Comparison of ENCODE assay signal across 18 cellular contexts in genomic region chrX:53244610-53245009, GRCh38. TPM values are rescaled to one million over a fixed set of nuclear protein-coding genes. Genes with fewer than 3 reads are reported as not detected.
A peak's percentile ranks its signal among the peaks of the same experiment; 100 is the strongest.
DNase-seq lines count a peak whose midpoint lies in the region; ATAC-seq and TF ChIP-seq lines count a peak whose summit lies in the region.
"Had no signal": no experiment of that assay in that cellular context is flagged by ENCODE, and none has a peak within 500 bp of the region (broad histone marks: within the 10 kb centered on the region; RNA-seq: fewer than 3 reads in every experiment).

No MANE protein-coding gene starts in this region.

- H2BK12ac ChIP-seq in neuronal stem cell (ENCODE audit: low read length): no peak overlapping the region

- H3K27ac ChIP-seq in DND-41 (ENCODE audit: low read length): no peak overlapping the region
- no peak overlapping the region for H3K27ac ChIP-seq in MM.1S (ENCODE audit: low read length)
- H3K27ac ChIP-seq in neuronal stem cell (replicated peaks; ENCODE audit: low read length): no peak overlapping the region
- H3K27ac ChIP-seq: left lung, SK-N-MC, skin epidermis, VCaP had no signal

- H3K36me3 ChIP-seq in DND-41 (ENCODE audit: insufficient read depth, low read length) (no peaks in the 10 kb centered on the region), MM.1S (replicated peaks; ENCODE audit: insufficient read depth, low read length) (no peaks in the 10 kb centered on the region), neuronal stem cell (replicated peaks in 1 of 2; ENCODE audit: control insufficient read depth in 2 of 2, insufficient read depth in 2 of 2, low read length in 2 of 2) (no peaks in the 10 kb centered on the region)
- H3K36me3 ChIP-seq: left lung had no signal

- no peak overlapping the region for H3K4ac ChIP-seq in neuronal stem cell (ENCODE audit: low read length)

- H2AK5ac ChIP-seq in neuronal stem cell (ENCODE audit: low read depth, low read length): no peak overlapping the region

- H3K9me3 ChIP-seq in DND-41 (ENCODE audit: insufficient read depth, low read length, severe bottlenecking) (no peaks in the 10 kb centered on the region), MM.1S (replicated peaks; ENCODE audit: insufficient read depth, low read length) (no peaks in the 10 kb centered on the region), neuronal stem cell (replicated peaks in 1 of 2; ENCODE audit: control insufficient read depth in 2 of 2, insufficient read depth in 1 of 2, low read depth in 1 of 2, low read length in 2 of 2) (no peaks in the 10 kb centered on the region)
- H3K9me3 ChIP-seq: Caco-2, left lung had no signal

- H3K4me2 ChIP-seq in DND-41 (ENCODE audit: insufficient read depth, low read length): no peak overlapping the region
- no peak overlapping the region for H3K4me2 ChIP-seq in MM.1S (ENCODE audit: low read depth, low read length)
- no peak overlapping the region for H3K4me2 ChIP-seq in neuronal stem cell (ENCODE audit: insufficient read depth, low read length, poor library complexity, severe bottlenecking)

- H3K4me1 ChIP-seq in DND-41 (ENCODE audit: insufficient read depth, low read length) (no peaks in the 10 kb centered on the region), MM.1S (ENCODE audit: low read length) (no peaks in the 10 kb centered on the region), neuronal stem cell (ENCODE audit: control insufficient read depth in 2 of 2, insufficient read depth in 1 of 2, low read depth in 1 of 2, low read length in 2 of 2) (no peaks in the 10 kb centered on the region)
- H3K4me1 ChIP-seq: Caco-2, left lung had no signal

- H3K27me3 Mint-ChIP-seq in osteocyte (ENCODE audit: unreplicated experiment): no peaks in the 10 kb centered on the region
- H3K27me3 Mint-ChIP-seq in nephron progenitor cell (ENCODE audit: low read depth, poor library complexity): no peaks in the 10 kb centered on the region
- H3K27me3 Mint-ChIP-seq: stimulated activated naive CD8-positive, alpha-beta T cell treated with anti-CD3 and anti-CD28 coated beads, Interleukin-15, amount 100 ng/mL, for 72 hours had no signal

- H3K79me2 ChIP-seq in DND-41 (ENCODE audit: insufficient read depth, low read length): no peaks in the 10 kb centered on the region
- H3K79me2 ChIP-seq in MM.1S (ENCODE audit: low read length): no peaks in the 10 kb centered on the region

- H4K20me1 ChIP-seq in DND-41 (ENCODE audit: insufficient read depth, low read length) (no peaks in the 10 kb centered on the region), MM.1S (ENCODE audit: insufficient read depth, low read length) (no peaks in the 10 kb centered on the region)

- no peaks in the 10 kb centered on the region for H3K79me1 ChIP-seq in neuronal stem cell (ENCODE audit: low read depth, low read length)

- no CpG with 5 or more reads among the region's 1 CpG for WGBS in neuronal stem cell (ENCODE audit: extremely low coverage in 2 of 2, insufficient read length in 2 of 2, insufficient replicate concordance in 1 of 2), 2 donors

- H3F3A ChIP-seq in MM.1S (ENCODE audit: insufficient read depth, low read length): no peaks in the 10 kb centered on the region

- H3K27ac Mint-ChIP-seq in osteocyte (ENCODE audit: unreplicated experiment) (no peak overlapping the region), nephron progenitor cell (no peak overlapping the region)
- H3K27ac Mint-ChIP-seq: natural killer cell; stimulated activated naive CD8-positive, alpha-beta T cell treated with anti-CD3 and anti-CD28 coated beads, Interleukin-15, amount 100 ng/mL, for 72 hours had no signal

- DNase-seq in DND-41: no peak
- DNase-seq in MM.1S: no peak
- DNase-seq in cardiac fibroblast (ENCODE audit: low read depth in 2 of 2): no peak
- DNase-seq in osteocyte (ENCODE audit: extremely low spot score, unreplicated experiment): no peak
- no peak for DNase-seq in neuronal stem cell (ENCODE audit: low spot score)
- no peak for DNase-seq in nephron progenitor cell
- no peak for DNase-seq in stimulated activated naive CD4-positive, alpha-beta T cell treated with Interleukin-2 at 50 U/mL for 16 hours (lab: John Stamatoyannopoulos, UW)
- DNase-seq in germinal center (ENCODE audit: low spot score): no peak
- DNase-seq: activated gamma-delta T cell; Caco-2; hippocampal formation; left lung; natural killer cell; NCI-H2171 treated with DMSO at 0.1 percent for 48 hours; stimulated activated naive CD8-positive, alpha-beta T cell treated with anti-CD3 and anti-CD28 coated beads, Interleukin-15, amount 100 ng/mL, for 72 hours had no signal

- no peaks in the 10 kb centered on the region for H3K4me1 Mint-ChIP-seq in osteocyte (ENCODE audit: unreplicated experiment)
- no peaks in the 10 kb centered on the region for H3K4me1 Mint-ChIP-seq in nephron progenitor cell
- H3K4me1 Mint-ChIP-seq: stimulated activated naive CD8-positive, alpha-beta T cell treated with anti-CD3 and anti-CD28 coated beads, Interleukin-15, amount 100 ng/mL, for 72 hours had no signal

- ATAC-seq in DND-41 (ENCODE audit: insufficient read depth, low read depth): no peak
- ATAC-seq: left lung; natural killer cell; stimulated activated naive CD8-positive, alpha-beta T cell treated with anti-CD3 and anti-CD28 coated beads, Interleukin-15, amount 100 ng/mL, for 72 hours had no signal

- no peak overlapping the region for H4K8ac ChIP-seq in neuronal stem cell (ENCODE audit: low read depth, low read length)

- TF ChIP-seq CTCF in DND-41 (IDR thresholded peaks at IDR 0.05; ENCODE audit: borderline replicate concordance, extremely low read depth, low read length, poor library complexity, severe bottlenecking): peak; percentile 37
- peak; percentile 18; the same call in 1 of the 2 replicates for TF ChIP-seq CTCF in MM.1S (IDR thresholded peaks at IDR 0.05; ENCODE audit: low read length)
- peak; percentile 18 for TF ChIP-seq CTCF in cardiac fibroblast (IDR thresholded peaks at IDR 0.05; ENCODE audit: low read depth, low read length)
- TF ChIP-seq CTCF in osteocyte (IDR thresholded peaks at IDR 0.05): peak; percentile 36
- no peak for TF ChIP-seq CTCF in nephron progenitor cell (IDR thresholded peaks at IDR 0.05)

- H3K9me3 Mint-ChIP-seq in osteocyte (ENCODE audit: unreplicated experiment): peaks cover 6% of the 10 kb centered on the region
- H3K9me3 Mint-ChIP-seq in nephron progenitor cell: peaks cover 44% of the 10 kb centered on the region
- H3K9me3 Mint-ChIP-seq: natural killer cell; stimulated activated naive CD8-positive, alpha-beta T cell treated with anti-CD3 and anti-CD28 coated beads, Interleukin-15, amount 100 ng/mL, for 72 hours had no signal

- no peak overlapping the region for H3K9ac ChIP-seq in DND-41 (ENCODE audit: low read depth, low read length)
- no peak overlapping the region for H3K9ac ChIP-seq in MM.1S (ENCODE audit: low read length)
- H3K9ac ChIP-seq in neuronal stem cell (ENCODE audit: low read depth, low read length, poor library complexity): no peak overlapping the region

- H3K4me3 Mint-ChIP-seq in osteocyte (ENCODE audit: unreplicated experiment) (no peak overlapping the region), nephron progenitor cell (no peak overlapping the region)
- H3K4me3 Mint-ChIP-seq: natural killer cell; stimulated activated naive CD8-positive, alpha-beta T cell treated with anti-CD3 and anti-CD28 coated beads, Interleukin-15, amount 100 ng/mL, for 72 hours had no signal

- H3K27me3 ChIP-seq in DND-41 (ENCODE audit: insufficient read depth, low read length, poor library complexity): no peaks in the 10 kb centered on the region
- no peaks in the 10 kb centered on the region for H3K27me3 ChIP-seq in MM.1S (replicated peaks; ENCODE audit: insufficient read depth, low read length)
- H3K27me3 ChIP-seq in neuronal stem cell (ENCODE audit: control insufficient read depth in 3 of 3, insufficient read depth in 3 of 3, low read depth in 1 of 3, low read length in 3 of 3): no peaks in the 10 kb centered on the region
- H3K27me3 ChIP-seq: left lung had no signal

- no peak overlapping the region for H3K4me3 ChIP-seq in DND-41 (ENCODE audit: low read depth in 1 of 2, low read length in 2 of 2)
- H3K4me3 ChIP-seq in MM.1S (ENCODE audit: low read length): no peak overlapping the region
- H3K4me3 ChIP-seq in cardiac fibroblast (replicated peaks in 1 of 2; ENCODE audit: low read depth in 2 of 2, low read length in 2 of 2): no peak overlapping the region
- no peak overlapping the region for H3K4me3 ChIP-seq in neuronal stem cell (ENCODE audit: low read length in 2 of 2)
- H3K4me3 ChIP-seq: left lung, SK-N-MC, skin epidermis had no signal

- no peak overlapping the region for H4K91ac ChIP-seq in neuronal stem cell (ENCODE audit: low read depth, low read length, poor library complexity)

- H2BK15ac ChIP-seq in neuronal stem cell (ENCODE audit: low read length): no peak overlapping the region

- H2BK5ac ChIP-seq in neuronal stem cell (ENCODE audit: low read length): no peak overlapping the region

- no peaks in the 10 kb centered on the region for H3K9me2 ChIP-seq in MM.1S (replicated peaks; ENCODE audit: insufficient read depth, low read length)

- H3K36me3 Mint-ChIP-seq in osteocyte (ENCODE audit: unreplicated experiment): no peaks in the 10 kb centered on the region
- no peaks in the 10 kb centered on the region for H3K36me3 Mint-ChIP-seq in nephron progenitor cell (ENCODE audit: low read depth)
- H3K36me3 Mint-ChIP-seq: natural killer cell had no signal

- H2BK120ac ChIP-seq in neuronal stem cell (ENCODE audit: low read depth, low read length): no peak overlapping the region

- no peak overlapping the region for H3K14ac ChIP-seq in neuronal stem cell (ENCODE audit: low read length)

- H2AFZ ChIP-seq in DND-41 (ENCODE audit: low read depth, low read length) (no peak overlapping the region), MM.1S (ENCODE audit: low read length) (no peak overlapping the region), neuronal stem cell (ENCODE audit: low read length) (no peak overlapping the region)

- no peak overlapping the region for H3K23ac ChIP-seq in neuronal stem cell (ENCODE audit: low read depth, low read length, poor library complexity)

- no peak overlapping the region for H3K18ac ChIP-seq in neuronal stem cell (ENCODE audit: low read length)

RNA-seq across cellular contexts. Expression of gene KDM5C, which starts 19.6 kb away (rescaled TPM):
- total RNA-seq in osteocyte: 87.9 and 88.9 TPM in 2 replicates
- polyA plus RNA-seq in neuronal stem cell (2013, experiment 1 of 2): 28.9 TPM
- 27.2 TPM for polyA plus RNA-seq in neuronal stem cell (2013, experiment 2 of 2)

RNA-seq across cellular contexts. Expression of gene IQSEC2, which starts 36.8 kb away (rescaled TPM):
- 8.1 and 8.8 TPM in 2 replicates for total RNA-seq in osteocyte
- 12.5 TPM for polyA plus RNA-seq in neuronal stem cell (2013, experiment 1 of 2)
- polyA plus RNA-seq in neuronal stem cell (2013, experiment 2 of 2): 13.1 TPM
